In genomic region chr2:42854207-42854818, GRCh38 we compare ENCODE assay signal across 1 cellular context.
TF ChIP-seq lines count a peak whose summit lies in the region.

No MANE protein-coding gene starts in this region.

TF ChIP-seq in HepG2, 621 proteins besides CTCF, POLR2A, EP300 and RAD21 (continued from another document):
- TF ChIP-seq, protein P1, sequence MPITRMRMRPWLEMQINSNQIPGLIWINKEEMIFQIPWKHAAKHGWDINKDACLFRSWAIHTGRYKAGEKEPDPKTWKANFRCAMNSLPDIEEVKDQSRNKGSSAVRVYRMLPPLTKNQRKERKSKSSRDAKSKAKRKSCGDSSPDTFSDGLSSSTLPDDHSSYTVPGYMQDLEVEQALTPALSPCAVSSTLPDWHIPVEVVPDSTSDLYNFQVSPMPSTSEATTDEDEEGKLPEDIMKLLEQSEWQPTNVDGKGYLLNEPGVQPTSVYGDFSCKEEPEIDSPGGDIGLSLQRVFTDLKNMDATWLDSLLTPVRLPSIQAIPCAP (CRISPR knock-in tag; IDR thresholded peaks at IDR 0.05; ENCODE audit: low read depth): no peak
- no peak for TF ChIP-seq ZNF563 (CRISPR knock-in tag; IDR thresholded peaks at IDR 0.05)
- TF ChIP-seq ETV6 (CRISPR knock-in tag; conservative IDR thresholded peaks at IDR 0.05): no peak
- no peak for TF ChIP-seq MTERF4 (CRISPR knock-in tag; IDR thresholded peaks at IDR 0.05)
- peak; percentile 66 for TF ChIP-seq REPIN1 (CRISPR knock-in tag; IDR thresholded peaks at IDR 0.05; ENCODE audit: borderline replicate concordance, low read depth)
- TF ChIP-seq, protein P2, sequence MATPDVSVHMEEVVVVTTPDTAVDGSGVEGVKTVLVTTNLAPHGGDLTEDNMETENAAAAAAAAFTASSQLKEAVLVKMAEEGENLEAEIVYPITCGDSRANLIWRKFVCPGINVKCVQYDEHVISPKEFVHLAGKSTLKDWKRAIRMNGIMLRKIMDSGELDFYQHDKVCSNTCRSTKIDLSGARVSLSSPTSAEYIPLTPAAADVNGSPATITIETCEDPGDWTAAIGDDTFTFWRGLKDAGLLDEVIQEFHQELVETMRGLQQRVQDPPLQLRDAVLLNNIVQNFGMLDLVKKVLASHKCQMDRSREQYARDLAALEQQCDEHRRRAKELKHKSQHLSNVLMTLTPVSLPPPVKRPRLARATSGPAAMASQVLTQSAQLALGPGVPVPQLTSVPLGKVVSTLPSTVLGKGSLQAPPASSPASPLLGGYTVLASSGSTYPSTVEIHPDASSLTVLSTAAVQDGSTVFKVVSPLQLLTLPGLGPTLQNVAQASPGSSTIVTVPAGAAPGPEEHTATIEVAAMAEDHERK (CRISPR knock-in tag; IDR thresholded peaks at IDR 0.05; ENCODE audit: low read depth): no peak
- TF ChIP-seq TEF (CRISPR knock-in tag; IDR thresholded peaks at IDR 0.05): no peak
- TF ChIP-seq AKAP8 (CRISPR knock-in tag; IDR thresholded peaks at IDR 0.05): 0 out of 2 replicates have a peak, but pooled peaks have one; percentile 40
- TF ChIP-seq, protein P3, sequence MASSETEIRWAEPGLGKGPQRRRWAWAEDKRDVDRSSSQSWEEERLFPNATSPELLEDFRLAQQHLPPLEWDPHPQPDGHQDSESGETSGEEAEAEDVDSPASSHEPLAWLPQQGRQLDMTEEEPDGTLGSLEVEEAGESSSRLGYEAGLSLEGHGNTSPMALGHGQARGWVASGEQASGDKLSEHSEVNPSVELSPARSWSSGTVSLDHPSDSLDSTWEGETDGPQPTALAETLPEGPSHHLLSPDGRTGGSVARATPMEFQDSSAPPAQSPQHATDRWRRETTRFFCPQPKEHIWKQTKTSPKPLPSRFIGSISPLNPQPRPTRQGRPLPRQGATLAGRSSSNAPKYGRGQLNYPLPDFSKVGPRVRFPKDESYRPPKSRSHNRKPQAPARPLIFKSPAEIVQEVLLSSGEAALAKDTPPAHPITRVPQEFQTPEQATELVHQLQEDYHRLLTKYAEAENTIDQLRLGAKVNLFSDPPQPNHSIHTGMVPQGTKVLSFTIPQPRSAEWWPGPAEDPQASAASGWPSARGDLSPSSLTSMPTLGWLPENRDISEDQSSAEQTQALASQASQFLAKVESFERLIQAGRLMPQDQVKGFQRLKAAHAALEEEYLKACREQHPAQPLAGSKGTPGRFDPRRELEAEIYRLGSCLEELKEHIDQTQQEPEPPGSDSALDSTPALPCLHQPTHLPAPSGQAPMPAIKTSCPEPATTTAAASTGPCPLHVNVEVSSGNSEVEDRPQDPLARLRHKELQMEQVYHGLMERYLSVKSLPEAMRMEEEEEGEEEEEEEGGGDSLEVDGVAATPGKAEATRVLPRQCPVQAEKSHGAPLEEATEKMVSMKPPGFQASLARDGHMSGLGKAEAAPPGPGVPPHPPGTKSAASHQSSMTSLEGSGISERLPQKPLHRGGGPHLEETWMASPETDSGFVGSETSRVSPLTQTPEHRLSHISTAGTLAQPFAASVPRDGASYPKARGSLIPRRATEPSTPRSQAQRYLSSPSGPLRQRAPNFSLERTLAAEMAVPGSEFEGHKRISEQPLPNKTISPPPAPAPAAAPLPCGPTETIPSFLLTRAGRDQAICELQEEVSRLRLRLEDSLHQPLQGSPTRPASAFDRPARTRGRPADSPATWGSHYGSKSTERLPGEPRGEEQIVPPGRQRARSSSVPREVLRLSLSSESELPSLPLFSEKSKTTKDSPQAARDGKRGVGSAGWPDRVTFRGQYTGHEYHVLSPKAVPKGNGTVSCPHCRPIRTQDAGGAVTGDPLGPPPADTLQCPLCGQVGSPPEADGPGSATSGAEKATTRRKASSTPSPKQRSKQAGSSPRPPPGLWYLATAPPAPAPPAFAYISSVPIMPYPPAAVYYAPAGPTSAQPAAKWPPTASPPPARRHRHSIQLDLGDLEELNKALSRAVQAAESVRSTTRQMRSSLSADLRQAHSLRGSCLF (CRISPR knock-in tag; IDR thresholded peaks at IDR 0.05; ENCODE audit: borderline replicate concordance): no peak
- TF ChIP-seq ZNF572 (CRISPR knock-in tag; IDR thresholded peaks at IDR 0.05): peak; percentile 98; the same call in 1 of the 2 replicates
- TF ChIP-seq BCL3 (CRISPR knock-in tag; IDR thresholded peaks at IDR 0.05): peak; percentile 56; the same call in 1 of the 2 replicates
- TF ChIP-seq ZNF724P (CRISPR knock-in tag; IDR thresholded peaks at IDR 0.05; ENCODE audit: borderline replicate concordance): 0 out of 2 replicates have a peak, but pooled peaks have one; percentile 1
TF ChIP-seq in HepG2: peak in this region for 178.
